18 cellular contexts compared by ENCODE assay signal in the genomic region with DNA sequence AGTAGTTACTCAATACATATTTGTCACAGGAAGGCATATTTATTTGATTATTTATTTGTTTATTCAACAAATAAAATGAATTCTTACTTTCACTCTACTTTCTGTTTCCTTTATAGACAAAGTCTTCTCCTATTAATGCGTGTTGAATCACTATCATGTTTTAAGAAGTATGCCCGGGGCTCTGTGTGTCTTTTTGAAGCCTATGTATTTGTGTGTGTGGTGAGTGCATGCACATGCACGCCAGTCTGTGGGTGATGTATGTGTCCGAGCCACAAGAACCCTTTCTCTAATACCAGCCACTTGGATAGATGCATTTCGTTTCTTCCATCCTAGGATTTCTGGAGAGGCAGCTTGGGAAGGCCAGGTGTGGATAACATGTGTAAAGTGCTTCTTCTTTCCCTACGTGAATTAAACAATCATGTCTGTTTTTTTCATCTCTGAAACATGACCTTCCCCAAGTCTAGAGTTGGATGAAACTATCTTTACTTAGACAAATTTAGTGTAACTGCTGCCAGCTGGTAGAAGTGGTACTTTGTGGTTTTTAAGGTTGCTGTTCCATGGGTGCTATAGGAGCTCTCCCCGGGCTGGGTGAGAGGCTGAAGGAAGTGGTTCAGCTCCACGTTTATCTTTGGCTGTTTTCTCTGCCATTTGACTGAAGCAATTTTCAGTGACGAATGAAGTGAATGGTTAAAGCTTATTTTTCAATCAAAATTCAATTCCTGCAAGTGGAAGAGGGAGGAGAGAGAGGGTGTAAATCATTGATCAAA. TPM values are rescaled to one million over a fixed set of nuclear protein-coding genes. Genes with fewer than 3 reads are reported as not detected.
A peak's percentile ranks its signal among the peaks of the same experiment; 100 is the strongest.
DNase-seq lines count a peak whose midpoint lies in the region; ATAC-seq and TF ChIP-seq lines count a peak whose summit lies in the region.
"Had no signal": no experiment of that assay in that cellular context is flagged by ENCODE, and none has a peak within 500 bp of the region (broad histone marks: within the 10 kb centered on the region; RNA-seq: fewer than 3 reads in every experiment).

No MANE protein-coding gene starts in this region.

- WGBS in SK-N-SH (ENCODE audit: low lambda C conversion rate), result 80% methylated on average over 9 of the region's 9 CpGs

- H3K4me1 ChIP-seq in cardiac muscle cell (ENCODE audit: low read depth) (peaks cover 3% of the 10 kb centered on the region), SK-N-SH (ENCODE audit: control insufficient read depth in 1 of 2, insufficient read depth in 2 of 2, low read depth in 1 of 2, low read length in 1 of 2) (peaks cover 8 to 15% of the 10 kb centered on the region in 2 experiments; a peak in 2 of 4 replicates), left lung (peaks cover 0 to 7% of the 10 kb centered on the region in 2 donors)
- H3K4me1 ChIP-seq: uterus had no signal

- H3F3A ChIP-seq in SK-N-SH (replicated peaks; ENCODE audit: insufficient read depth), result no peaks in the 10 kb centered on the region

- no peak overlapping the region for H3K4me3 Mint-ChIP-seq in type B pancreatic cell
- H3K4me3 Mint-ChIP-seq: CD8-positive, alpha-beta memory T cell; neural crest cell; stimulated activated memory B cell treated with anti-CD40 and anti-IgM and Interleukin-4, amounts not matched to agents 10 μg/mL and 1 μg/mL and 100 μg/mL, for 72 hours; T-helper 2 cell treated with Interferon-gamma antibody and Interleukin-4, amounts not matched to agents 5 μg/mL and 100 μg/mL, for 36 hours had no signal

- CTCF ChIA-PET in SK-N-SH (lab: Yijun Ruan, JAX), result interaction anchor here (3.2 to 5.2 kb wide), 2 partner anchors 43 to 46 kb away, joined by 19 to 20 read pairs; a partner anchor contains a TSS

- H3K4me2 ChIP-seq in SK-N-SH, result no peak overlapping the region

- peaks cover 31% of the 10 kb centered on the region for H3K4me1 Mint-ChIP-seq in type B pancreatic cell (ENCODE audit: unreplicated experiment)
- H3K4me1 Mint-ChIP-seq: stimulated activated memory B cell treated with anti-CD40 and anti-IgM and Interleukin-4, amounts not matched to agents 10 μg/mL and 1 μg/mL and 100 μg/mL, for 72 hours had no signal

- H4K20me1 ChIP-seq in SK-N-SH (ENCODE audit: insufficient read depth), result no peaks in the 10 kb centered on the region

- peaks cover 4% of the 10 kb centered on the region for H3K9me3 Mint-ChIP-seq in type B pancreatic cell
- H3K9me3 Mint-ChIP-seq: neural crest cell; T-helper 2 cell treated with Interferon-gamma antibody and Interleukin-4, amounts not matched to agents 5 μg/mL and 100 μg/mL, for 36 hours had no signal

- ATAC-seq in Right ventricle myocardium inferior (no peak), left lung (peak; percentile 74), GM21360 (IDR thresholded peaks at IDR 0.05; ENCODE audit: unreplicated experiment) (no peak)
- ATAC-seq: left colon; stimulated activated memory B cell treated with anti-CD40 and anti-IgM and Interleukin-4, amounts not matched to agents 10 μg/mL and 1 μg/mL and 100 μg/mL, for 72 hours had no signal

- H2AFZ ChIP-seq in SK-N-SH (ENCODE audit: low read depth), result peak overlapping the region; percentile 71

- TF ChIP-seq RAD21 in SK-N-SH (IDR thresholded peaks at IDR 0.05; ENCODE audit: low read length), result no peak

- peak overlapping the region; percentile 95 for H3K27ac Mint-ChIP-seq in type B pancreatic cell
- H3K27ac Mint-ChIP-seq: stimulated activated memory B cell treated with anti-CD40 and anti-IgM and Interleukin-4, amounts not matched to agents 10 μg/mL and 1 μg/mL and 100 μg/mL, for 72 hours; T-helper 2 cell treated with Interferon-gamma antibody and Interleukin-4, amounts not matched to agents 5 μg/mL and 100 μg/mL, for 36 hours had no signal

- H3K4me3 ChIP-seq in cardiac muscle cell, result no peak overlapping the region
- no peak overlapping the region for H3K4me3 ChIP-seq in SK-N-SH (ENCODE audit: low read depth in 2 of 2, low read length in 1 of 2)
- no peak overlapping the region for H3K4me3 ChIP-seq in left lung
- H3K4me3 ChIP-seq: uterus had no signal

- no peak for TF ChIP-seq EP300 in SK-N-SH (IDR thresholded peaks at IDR 0.05; ENCODE audit: borderline replicate concordance in 1 of 2, low read depth in 1 of 2, low read length in 1 of 2)

- peak overlapping the region; percentile 25 for H3K27ac ChIP-seq in cardiac muscle cell
- no peak overlapping the region for H3K27ac ChIP-seq in SK-N-SH (ENCODE audit: low read depth in 2 of 2, low read length in 1 of 2)
- no peak overlapping the region for H3K27ac ChIP-seq in left lung
- H3K27ac ChIP-seq in substantia nigra (ENCODE audit: low read depth, low read length, poor library complexity, severe bottlenecking), result no peak overlapping the region
- H3K27ac ChIP-seq: uterus had no signal

- no peaks in the 10 kb centered on the region for H3K27me3 Mint-ChIP-seq in type B pancreatic cell

- H3K9me3 ChIP-seq in cardiac muscle cell (ENCODE audit: low read depth), result no peaks in the 10 kb centered on the region
- no peaks in the 10 kb centered on the region for H3K9me3 ChIP-seq in SK-N-SH
- no peaks in the 10 kb centered on the region for H3K9me3 ChIP-seq in left lung
- H3K9me3 ChIP-seq: uterus had no signal

- no peak for TF ChIP-seq CTCF in cardiac muscle cell (IDR thresholded peaks at IDR 0.05; ENCODE audit: low read depth, low read length)
- no peak for TF ChIP-seq CTCF in SK-N-SH (IDR thresholded peaks at IDR 0.05)
- TF ChIP-seq CTCF in left lung (IDR thresholded peaks at IDR 0.05), result no peak
- no peak for TF ChIP-seq CTCF in type B pancreatic cell (conservative IDR thresholded peaks at IDR 0.05)

- no peaks in the 10 kb centered on the region for H3K9me2 ChIP-seq in SK-N-SH

- DNase-seq in cardiac muscle cell (ENCODE audit: low read depth in 1 of 2, low spot score in 1 of 2) (no peak), Right ventricle myocardium inferior (ENCODE audit: missing footprints) (no peak), SK-N-SH (no peak), left lung (no peak), type B pancreatic cell (ENCODE audit: extremely low spot score, unreplicated experiment) (no peak), amygdala (lab: John Stamatoyannopoulos, UW) (no peak), substantia nigra (lab: John Stamatoyannopoulos, UW) (no peak)
- DNase-seq: activated CD4-positive, alpha-beta T cell treated with anti-CD3 and anti-CD28 coated beads, Interleukin-2, amount 50 U/mL, for 1 hour; CD8-positive, alpha-beta memory T cell; cortex of kidney; GF-D8; left colon; NCI-H748 treated with DMSO at 0.1 percent for 48 hours; uterus had no signal

- no peaks in the 10 kb centered on the region for H3K79me2 ChIP-seq in SK-N-SH (ENCODE audit: insufficient read depth)

- H3K36me3 ChIP-seq in cardiac muscle cell (no peaks in the 10 kb centered on the region), SK-N-SH (replicated peaks in 1 of 2; ENCODE audit: control insufficient read depth in 1 of 2, insufficient read depth in 2 of 2, low read length in 1 of 2) (no peaks in the 10 kb centered on the region), left lung (no peaks in the 10 kb centered on the region)
- H3K36me3 ChIP-seq: uterus had no signal

- H3K9ac ChIP-seq in SK-N-SH, result no peak overlapping the region

- no peaks in the 10 kb centered on the region for H3K27me3 ChIP-seq in cardiac muscle cell
- H3K27me3 ChIP-seq in SK-N-SH (ENCODE audit: insufficient read depth), result no peaks in the 10 kb centered on the region
- peaks cover 0 to 10% of the 10 kb centered on the region in 2 donors for H3K27me3 ChIP-seq in left lung
- H3K27me3 ChIP-seq: uterus had no signal

- POLR2A ChIA-PET in SK-N-SH (lab: Yijun Ruan, JAX), result no interaction called here

- intact Hi-C loops in Right ventricle myocardium inferior (cut with DNase I) (no loop called here), left lung (cut with DNase I) (no loop called here)

- no peaks in the 10 kb centered on the region for H3K36me3 Mint-ChIP-seq in type B pancreatic cell
- H3K36me3 Mint-ChIP-seq: stimulated activated memory B cell treated with anti-CD40 and anti-IgM and Interleukin-4, amounts not matched to agents 10 μg/mL and 1 μg/mL and 100 μg/mL, for 72 hours had no signal

TF ChIP-seq in SK-N-SH, 30 proteins besides CTCF, POLR2A, EP300 and RAD21:
- TF ChIP-seq RXRA (IDR thresholded peaks at IDR 0.05; ENCODE audit: borderline replicate concordance, low read depth) (no peak), EZH2phosphoT487 (IDR thresholded peaks at IDR 0.05; ENCODE audit: borderline replicate concordance, low read depth) (no peak), GATA2 (CRISPR knock-in tag; IDR thresholded peaks at IDR 0.05) (no peak), CHD2 (IDR thresholded peaks at IDR 0.05; ENCODE audit: low read length, partially characterized antibody) (no peak), TAF1 (IDR thresholded peaks at IDR 0.05; ENCODE audit: borderline replicate concordance, low read depth, low read length) (no peak), ELF1 (IDR thresholded peaks at IDR 0.05) (no peak)

RNA-seq across cellular contexts. Expression of a gene that starts 46.8 kb away (rescaled TPM):
- total RNA-seq in cardiac muscle cell (13.2 and 21.9 TPM in 2 replicates), Right ventricle myocardium inferior (5.3 TPM), left lung (under 1 TPM; 0.76 to 0.93 TPM), type B pancreatic cell (ENCODE audit: low replicate concordance) (2.5 and 2.6 TPM in 2 replicates)
- polyA plus RNA-seq in cardiac muscle cell (20.1 and 28.6 TPM in 2 replicates), SK-N-SH (2012; rRNA removed) (5.3 and 6.7 TPM in 2 replicates)
- polyA plus RNA-seq in SK-N-SH (2012; cell fraction: cytosol; rRNA removed), result 2.7 and 3.7 TPM in 2 replicates
- 21.9 and 22.0 TPM in 2 replicates for polyA plus RNA-seq in SK-N-SH (2012; cell fraction: nucleus; rRNA removed)
- polyA plus RNA-seq: CD8-positive, alpha-beta memory T cell had no signal

RNA-seq across cellular contexts. Expression of a gene that starts 55.0 kb away (rescaled TPM):
- total RNA-seq in cardiac muscle cell, result 257 and 311 TPM in 2 replicates
- polyA plus RNA-seq in cardiac muscle cell, result 265 and 358 TPM in 2 replicates
- total RNA-seq in Right ventricle myocardium inferior, result 118 TPM
- 961 and 1,028 TPM in 2 replicates for polyA plus RNA-seq in SK-N-SH (2012; rRNA removed)
- polyA plus RNA-seq in SK-N-SH (2012; cell fraction: cytosol; rRNA removed), result 761 and 772 TPM in 2 replicates
- 538 and 661 TPM in 2 replicates for polyA plus RNA-seq in SK-N-SH (2012; cell fraction: nucleus; rRNA removed)
- 100 to 1,000 TPM; 195 to 197 TPM for total RNA-seq in left lung
- 131 and 173 TPM in 2 replicates for total RNA-seq in type B pancreatic cell (ENCODE audit: low replicate concordance)
